9 cellular contexts compared by ENCODE assay signal in genomic region chr9:69324549-69325401, GRCh38. TPM values are rescaled to one million over a fixed set of nuclear protein-coding genes. Genes with fewer than 3 reads are reported as not detected.
DNase-seq lines count a peak whose midpoint lies in the region; ATAC-seq, FAIRE-seq and TF ChIP-seq lines count a peak whose summit lies in the region.
"Had no signal": no experiment of that assay in that cellular context is flagged by ENCODE, and none has a peak within 500 bp of the region (broad histone marks: within the 10 kb centered on the region; RNA-seq: fewer than 3 reads in every experiment).

Gene ENTREP1, plus strand, starts transcription at chr9:69325215. Its CDS starts 95 bp downstream, at chr9:69325310.

- no peaks in the 10 kb centered on the region for H3K36me3 Mint-ChIP-seq in CD4-positive, alpha-beta memory T cell

- no peaks in the 10 kb centered on the region for H3K27me3 ChIP-seq in CD4-positive, alpha-beta memory T cell (ENCODE audit: insufficient read depth, low read length)
- H3K27me3 ChIP-seq in stomach: peaks cover 0 to 31% (median 5%) of the 10 kb centered on the region in 3 donors

- peak within 1 kb of the TSS in 7 of 8 donors; percentile 2 to 62 (median 27) for H3K4me3 Mint-ChIP-seq in CD4-positive, alpha-beta memory T cell

- intact Hi-C loops in CD4-positive, alpha-beta memory T cell (cut with micrococcal nuclease): no loop called here
- intact Hi-C loops in stomach (cut with DNase I; ENCODE audit: low total_unique reads): no loop called here

- no peak for FAIRE-seq in D721Med (lab: Jason Lieb, UNC)

- no peak within 1 kb of the TSS for H3K27ac Mint-ChIP-seq in CD4-positive, alpha-beta memory T cell

- no peak within 1 kb of the TSS for H3K27ac ChIP-seq in CD4-positive, alpha-beta memory T cell (ENCODE audit: low read depth, low read length)
- H3K27ac ChIP-seq in HEK293 (ENCODE audit: extremely low read depth, low read depth, low read length): peak within 1 kb of the TSS; percentile 49; the same call in 1 of the 2 replicates
- H3K27ac ChIP-seq in stomach: peak within 1 kb of the TSS; percentile 80 to 92 (median 86)
- H3K27ac ChIP-seq: HL-60 had no signal

- no peaks in the 10 kb centered on the region for H3K36me3 ChIP-seq in CD4-positive, alpha-beta memory T cell (ENCODE audit: insufficient read depth, low read length)
- H3K36me3 ChIP-seq in HEK293 (ENCODE audit: control insufficient read depth in 2 of 2, insufficient read depth in 1 of 2, low read length in 2 of 2) (no peaks in the 10 kb centered on the region), stomach (no peaks in the 10 kb centered on the region)

- WGBS in stomach, 5 donors: 1 to 3% (median 1%) methylated on average over 30 to 81 of the region's 81 CpGs

- H3K27me3 Mint-ChIP-seq in CD4-positive, alpha-beta memory T cell: peaks cover 29 to 31% of the 10 kb centered on the region in 2 donors

- ATAC-seq in left lobe of liver (peak; percentile 95), HG03521 (IDR thresholded peaks at IDR 0.05; ENCODE audit: unreplicated experiment) (no peak)

- TF ChIP-seq CTCF in HEK293 (tag by site-specific recombination; IDR thresholded peaks at IDR 0.05) (no peak), stomach (IDR thresholded peaks at IDR 0.05) (no peak), D721Med (IDR thresholded peaks at IDR 0.05; ENCODE audit: insufficient read depth, missing control alignments) (no peak)

- TF ChIP-seq EP300 in stomach (IDR thresholded peaks at IDR 0.05): no peak

- H3K4me1 ChIP-seq in CD4-positive, alpha-beta memory T cell (ENCODE audit: insufficient read depth, low read length): no peaks in the 10 kb centered on the region
- H3K4me1 ChIP-seq in HEK293 (ENCODE audit: control insufficient read depth, insufficient read depth, low read length) (0 out of 2 replicates have a peak, but pooled peaks cover 3% of the 10 kb centered on the region), stomach (peaks cover 0 to 26% (median 21%) of the 10 kb centered on the region in 4 donors)

- peaks cover 0 to 4% (median 0%) of the 10 kb centered on the region in 8 donors for H3K9me3 Mint-ChIP-seq in CD4-positive, alpha-beta memory T cell

- DNase-seq in CD4-positive, alpha-beta memory T cell: no peak
- DNase-seq in NCI-H774 (lab: John Stamatoyannopoulos, UW): peak; percentile 65
- peak; percentile 85 for DNase-seq in dermis blood vessel endothelial cell
- DNase-seq in left lobe of liver (ENCODE audit: low spot score): peak; percentile 47
- peak; percentile 83 for DNase-seq in stomach
- no peak for DNase-seq in D721Med (ENCODE audit: insufficient read length, low spot score)

- peaks cover 0 to 8% (median 4%) of the 10 kb centered on the region in 4 donors for H3K4me1 Mint-ChIP-seq in CD4-positive, alpha-beta memory T cell

- no peak within 1 kb of the TSS for H3K4me3 ChIP-seq in CD4-positive, alpha-beta memory T cell (ENCODE audit: low read length in 2 of 2)
- H3K4me3 ChIP-seq in HEK293 (ENCODE audit: low read depth, low read length) (peak within 1 kb of the TSS; percentile 71), stomach (peak within 1 kb of the TSS; percentile 55 to 65 (median 61))

- H3K9me3 ChIP-seq in CD4-positive, alpha-beta memory T cell (ENCODE audit: control insufficient read depth in 1 of 2, low read length in 2 of 2): no peaks in the 10 kb centered on the region
- no peaks in the 10 kb centered on the region for H3K9me3 ChIP-seq in HEK293 (ENCODE audit: control insufficient read depth, insufficient read depth, low read depth, low read length)
- no peaks in the 10 kb centered on the region for H3K9me3 ChIP-seq in stomach

- peak in 1 of 4 donors; percentile 18 for TF ChIP-seq POLR2A in stomach (IDR thresholded peaks at IDR 0.05)

- POLR2A ChIA-PET in CD4-positive, alpha-beta memory T cell (lab: Charles Lee; ENCODE audit: partially characterized antibody): no interaction called here
- POLR2A ChIA-PET in HEK293 (lab: Yijun Ruan, JAX): interaction anchor here (0.5 to 0.6 kb wide), 3 partner anchors 22 to 646 kb away, joined by 3 to 6 read pairs (median 3); no protein-coding TSS in a partner anchor

- CTCF ChIA-PET in CD4-positive, alpha-beta memory T cell (lab: Charles Lee; ENCODE audit: partially characterized antibody): no interaction called here
- CTCF ChIA-PET in HEK293 (lab: Yijun Ruan, JAX): interaction anchor here (0.5 to 1.0 kb wide), 4 partner anchors 14 to 435 kb away, joined by 3 read pairs; no protein-coding TSS in a partner anchor

TF ChIP-seq in HEK293, 187 proteins besides CTCF, POLR2A, EP300 and RAD21 (continues in another document):
- no peak for TF ChIP-seq AEBP2 (tag by site-specific recombination; IDR thresholded peaks at IDR 0.05; ENCODE audit: borderline replicate concordance)
- TF ChIP-seq ZNF10 (tag by site-specific recombination; IDR thresholded peaks at IDR 0.05): no peak
- peak; percentile 45; the same call in 1 of the 2 replicates for TF ChIP-seq SP3 (tag by site-specific recombination; IDR thresholded peaks at IDR 0.05)
- 0 out of 2 replicates have a peak, but pooled peaks have one; percentile 17 for TF ChIP-seq ZNF121 (tag by site-specific recombination; IDR thresholded peaks at IDR 0.05)
- peak; percentile 64; the same call in 1 of the 2 replicates for TF ChIP-seq KLF8 (tag by site-specific recombination; IDR thresholded peaks at IDR 0.05)
- TF ChIP-seq KLF10 (tag by site-specific recombination; IDR thresholded peaks at IDR 0.05): peak; percentile 39; the same call in 1 of the 2 replicates
- peak; percentile 65; the same call in 1 of the 2 replicates for TF ChIP-seq ZNF76 (tag by site-specific recombination; IDR thresholded peaks at IDR 0.05; ENCODE audit: borderline replicate concordance, low read depth)
- TF ChIP-seq GLIS2 (tag by site-specific recombination; IDR thresholded peaks at IDR 0.05): peak; percentile 93
- TF ChIP-seq ZSCAN30 (tag by site-specific recombination; IDR thresholded peaks at IDR 0.05): peak; percentile 51; the same call in 1 of the 2 replicates
- TF ChIP-seq ZNF501 (tag by site-specific recombination; IDR thresholded peaks at IDR 0.05): no peak
- TF ChIP-seq ZEB2 (tag by site-specific recombination; IDR thresholded peaks at IDR 0.05): 0 out of 2 replicates have a peak, but pooled peaks have one; percentile 19
- TF ChIP-seq SCRT2 (tag by site-specific recombination; IDR thresholded peaks at IDR 0.05): peak; percentile 70
- 0 out of 2 replicates have a peak, but pooled peaks have one; percentile 16 for TF ChIP-seq ZBTB10 (tag by site-specific recombination; IDR thresholded peaks at IDR 0.05)
- TF ChIP-seq ZFP69B (tag by site-specific recombination; IDR thresholded peaks at IDR 0.05): 0 out of 2 replicates have a peak, but pooled peaks have one; percentile 27
- TF ChIP-seq KLF9 (tag by site-specific recombination; IDR thresholded peaks at IDR 0.05; ENCODE audit: low read depth): peak; percentile 69
- TF ChIP-seq KLF16 (tag by site-specific recombination; IDR thresholded peaks at IDR 0.05): peak; percentile 59

RNA-seq across cellular contexts. Expression of gene ENTREP1, which starts in this region (rescaled TPM):
- under 1 TPM in 1 of 2 experiments, not detected in 1; 0.20 TPM for total RNA-seq in CD4-positive, alpha-beta memory T cell
- under 1 TPM in 1 of 2 donors, not detected in 1; 0.24 TPM for polyA plus RNA-seq in CD4-positive, alpha-beta memory T cell
- total RNA-seq in dermis blood vessel endothelial cell: 6.6 and 8.0 TPM in 2 replicates
- total RNA-seq in left lobe of liver: 0.30 TPM
- 10 to 100 TPM in 3 of 5 donors, 1 to 10 TPM in 2; 2.0 to 40.2 (median 15.1) TPM for total RNA-seq in stomach
- 10 to 100 TPM in 1 of 3 donors, 1 to 10 TPM in 2; 5.8 to 15.3 (median 6.8) TPM for polyA plus RNA-seq in stomach

Comparison
In these comparisons a context has a peak if more than half of its experiments do, and no peak if none do; other contexts are left out.
1. RNA of gene ENTREP1 (polyA plus RNA-seq): 5.8 to 15.3 TPM in stomach; 0.24 TPM in CD4-positive, alpha-beta memory T cell; every median in the first group is over 4 times any median in the second.
2. Peak in DNase-seq and ATAC-seq in left lobe of liver; RNA of the gene not detected or under 1 TPM.
3. DNase-seq: peak in NCI-H774 (single experiment), dermis blood vessel endothelial cell (single experiment) and stomach (single experiment); none in CD4-positive, alpha-beta memory T cell (0 of 5) and D721Med (single experiment).
4. H3K4me3 ChIP-seq: peak in HEK293 (single experiment) and stomach (4 of 4); none in CD4-positive, alpha-beta memory T cell (0 of 2).